In the genomic region with DNA sequence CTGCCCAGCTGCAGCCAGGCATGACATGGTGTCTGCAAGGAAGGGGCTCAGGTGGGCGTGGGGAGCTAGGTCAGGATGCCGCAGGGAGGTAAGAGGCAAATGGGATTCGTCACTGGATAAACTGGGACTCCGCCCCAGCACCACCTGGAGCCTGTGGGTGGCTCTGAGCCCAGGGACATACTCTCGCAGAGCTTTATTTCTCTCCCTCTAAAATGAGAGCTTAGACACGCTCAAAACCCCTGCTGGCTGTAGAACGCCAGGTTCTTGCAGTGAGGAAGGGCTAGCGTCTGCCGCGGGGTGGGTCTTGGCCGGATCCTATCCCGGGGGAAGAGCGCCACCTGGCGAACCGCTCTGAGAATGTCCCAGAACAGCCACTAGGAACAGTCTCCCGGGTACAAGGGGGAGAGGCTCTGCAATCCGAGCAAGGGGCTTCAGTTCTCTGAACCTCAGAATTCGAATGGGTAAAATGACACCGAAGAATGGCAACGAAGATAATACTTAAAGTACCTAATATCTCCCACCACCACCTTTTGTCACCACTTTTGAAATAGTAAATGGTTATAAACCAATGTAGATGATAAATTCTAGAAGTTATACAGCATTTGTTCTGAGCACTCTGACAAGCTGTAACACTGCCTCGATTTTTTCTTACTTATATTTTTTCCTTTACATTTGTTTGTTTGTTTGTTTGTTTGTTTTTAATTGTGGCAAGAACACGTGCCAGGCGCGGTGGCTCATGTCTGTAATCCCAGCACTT, we compare ENCODE assay signal across 1 cellular context.
TF ChIP-seq lines count a peak whose summit lies in the region.

No MANE protein-coding gene starts in this region.

TF ChIP-seq in GM23338, 12 proteins besides CTCF, POLR2A, EP300 and RAD21:
- no peak for TF ChIP-seq REST (IDR thresholded peaks at IDR 0.05; ENCODE audit: unreplicated experiment)
- no peak for TF ChIP-seq EZH2 (IDR thresholded peaks at IDR 0.05; ENCODE audit: low read depth, unreplicated experiment)
- TF ChIP-seq CREB1 (CRISPR knock-in tag; IDR thresholded peaks at IDR 0.05; ENCODE audit: low read depth) = 0 out of 2 replicates have a peak, but pooled peaks have one; percentile 21
- no peak for TF ChIP-seq EZH2phosphoT487 (IDR thresholded peaks at IDR 0.05; ENCODE audit: unreplicated experiment)
- no peak for TF ChIP-seq ZNF114 (CRISPR knock-in tag; IDR thresholded peaks at IDR 0.05)
- TF ChIP-seq STAT1 (IDR thresholded peaks at IDR 0.05; ENCODE audit: unreplicated experiment) = no peak
